In the genomic region with DNA sequence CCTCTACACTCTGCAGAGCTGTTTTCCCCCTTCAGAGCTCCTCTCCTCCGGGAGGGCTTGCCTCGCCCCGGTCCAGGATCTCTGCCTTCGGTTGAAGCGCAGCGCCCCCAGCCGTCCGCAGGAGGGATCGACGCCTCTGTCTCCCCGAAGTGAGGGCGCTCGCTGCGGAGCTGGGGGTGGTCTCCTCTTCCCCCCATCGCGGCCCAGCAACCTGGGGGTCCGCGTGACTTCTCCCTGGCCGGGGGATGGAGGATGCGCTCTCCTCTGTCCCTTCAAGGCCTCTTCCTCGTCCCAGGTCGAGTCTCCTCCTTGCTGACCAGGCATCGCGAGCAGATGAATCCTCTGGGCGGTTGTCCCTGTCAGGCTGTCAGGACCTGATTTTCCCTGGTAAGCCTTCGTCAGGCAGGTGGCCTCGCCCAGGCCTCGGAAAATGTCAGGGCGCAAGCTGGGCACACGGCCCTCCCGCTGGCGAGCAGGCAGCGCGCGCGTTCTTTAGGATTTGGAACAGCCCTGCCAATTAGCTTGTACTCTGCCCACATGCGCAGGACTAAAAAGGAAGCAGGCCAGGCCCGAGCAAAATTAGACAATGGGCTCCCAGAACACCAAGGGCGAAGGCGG, we compare ENCODE assay signal across 8 cellular contexts.
DNase-seq lines count a peak whose midpoint lies in the region; ATAC-seq and TF ChIP-seq lines count a peak whose summit lies in the region.

No MANE protein-coding gene starts in this region.

- H3K36me3 ChIP-seq in WERI-Rb-1 (no peaks in the 10 kb centered on the region), endodermal cell (ENCODE audit: control insufficient read depth, insufficient read depth, low read length) (no peaks in the 10 kb centered on the region), lung (ENCODE audit: control insufficient read depth in 2 of 2, insufficient read depth in 2 of 2, low read length in 2 of 2) (no peaks in the 10 kb centered on the region)
- no peaks in the 10 kb centered on the region for H3K36me3 ChIP-seq in effector memory CD4-positive, alpha-beta T cell (ENCODE audit: control insufficient read depth, insufficient read depth, low read length)

- H3K4me3 Mint-ChIP-seq in endodermal cell = peak overlapping the region; percentile 47

- H3K27ac ChIP-seq in WERI-Rb-1 = no peak overlapping the region
- no peak overlapping the region for H3K27ac ChIP-seq in endodermal cell (ENCODE audit: low read depth, low read length)
- H3K27ac ChIP-seq in lung (ENCODE audit: low read depth in 1 of 2, low read length in 1 of 2) = no peak overlapping the region
- H3K27ac ChIP-seq in effector memory CD4-positive, alpha-beta T cell (ENCODE audit: insufficient read depth, low read length, poor library complexity, severe bottlenecking) = no peak overlapping the region

- peak; percentile 98 for TF ChIP-seq CTCF in AG09309 (IDR thresholded peaks at IDR 0.05; ENCODE audit: control insufficient read depth, insufficient read depth, low read depth, low read length, missing control alignments)
- TF ChIP-seq CTCF in WERI-Rb-1 (IDR thresholded peaks at IDR 0.05; ENCODE audit: low read depth, low read length) = peak; percentile 95
- TF ChIP-seq CTCF in endodermal cell (conservative IDR thresholded peaks at IDR 0.05) = peak; percentile 99
- TF ChIP-seq CTCF in lung (IDR thresholded peaks at IDR 0.05; ENCODE audit: control extremely low read depth, extremely low read depth) = peak; percentile 46

- H3K27me3 Mint-ChIP-seq in endodermal cell (ENCODE audit: insufficient read depth) = peaks cover 15% of the 10 kb centered on the region

- no peaks in the 10 kb centered on the region for H3K27me3 ChIP-seq in WERI-Rb-1 (ENCODE audit: insufficient read depth, low read depth, severe bottlenecking)
- peaks cover 11% of the 10 kb centered on the region for H3K27me3 ChIP-seq in endodermal cell (ENCODE audit: control insufficient read depth, insufficient read depth, low read length, poor library complexity, severe bottlenecking)
- H3K27me3 ChIP-seq in lung (ENCODE audit: control insufficient read depth, insufficient read depth) = no peaks in the 10 kb centered on the region
- H3K27me3 ChIP-seq in effector memory CD4-positive, alpha-beta T cell (replicated peaks; ENCODE audit: control insufficient read depth, insufficient read depth, low read length, poor library complexity, severe bottlenecking) = peaks cover 11% of the 10 kb centered on the region

- H3K27ac Mint-ChIP-seq in endodermal cell = no peak overlapping the region

- WGBS in endodermal cell (ENCODE audit: insufficient coverage in 1 of 2, insufficient read length in 1 of 2), 2 experiments = 30 to 38% methylated on average over 30 to 40 of the region's 40 CpGs
- WGBS in lung, 2 donors = 26 to 31% methylated on average over 37 to 40 of the region's 40 CpGs

- ATAC-seq in GM18868 (IDR thresholded peaks at IDR 0.05; ENCODE audit: unreplicated experiment) (peak; percentile 89), lung (ENCODE audit: insufficient read depth, low FRiP score) (peak; percentile 78)

- DNase-seq in AG09309 (ENCODE audit: low read depth) = peak; percentile 8
- DNase-seq in Kasumi-1 (lab: John Stamatoyannopoulos, UW) = peak; percentile 55 to 65
- DNase-seq in WERI-Rb-1 = peak; percentile 86
- DNase-seq in endodermal cell = peak; percentile 95
- peak; percentile 66 for DNase-seq in lung (ENCODE audit: low spot score)
- DNase-seq in stimulated activated CD8-positive, alpha-beta memory T cell treated with anti-CD3 and anti-CD28 coated beads, Interleukin-12 subunit alpha, Interleukin-12 subunit beta, amount 100 ng/mL, for 24 hours (ENCODE audit: extremely low read depth) = peak; percentile 5
- no peak for DNase-seq in effector memory CD4-positive, alpha-beta T cell

- peaks cover 53% of the 10 kb centered on the region for H3K4me1 Mint-ChIP-seq in endodermal cell

- H3K9ac ChIP-seq in endodermal cell (ENCODE audit: extremely low read depth, low read length, poor library complexity, severe bottlenecking) = no peak overlapping the region

- H3K36me3 Mint-ChIP-seq in endodermal cell (ENCODE audit: low read depth) = no peaks in the 10 kb centered on the region

- H3K4me3 ChIP-seq in AG09309 (ENCODE audit: control insufficient read depth, low read depth, low read length) (peak overlapping the region; percentile 68), WERI-Rb-1 (ENCODE audit: low read depth, low read length) (peak overlapping the region; percentile 50), endodermal cell (ENCODE audit: low read length) (no peak overlapping the region), lung (no peak overlapping the region)
- H3K4me3 ChIP-seq in effector memory CD4-positive, alpha-beta T cell (ENCODE audit: insufficient read depth, low read depth, low read length, poor library complexity, severe bottlenecking) = no peak overlapping the region

- no peaks in the 10 kb centered on the region for H3K9me3 ChIP-seq in WERI-Rb-1 (ENCODE audit: severe bottlenecking)
- no peaks in the 10 kb centered on the region for H3K9me3 ChIP-seq in endodermal cell (ENCODE audit: control insufficient read depth, low read length)
- H3K9me3 ChIP-seq in lung (ENCODE audit: control insufficient read depth in 2 of 2, insufficient read depth in 1 of 2, low read length in 1 of 2) = no peaks in the 10 kb centered on the region
- H3K9me3 ChIP-seq in effector memory CD4-positive, alpha-beta T cell (ENCODE audit: control insufficient read depth, low read length) = no peaks in the 10 kb centered on the region

- H3K4me1 ChIP-seq in endodermal cell (ENCODE audit: control insufficient read depth, insufficient read depth, low read length) = peaks cover 13% of the 10 kb centered on the region
- peaks cover 0 to 3% of the 10 kb centered on the region in 2 donors for H3K4me1 ChIP-seq in lung (ENCODE audit: control insufficient read depth in 2 of 2, insufficient read depth in 2 of 2, low read length in 2 of 2)
- no peaks in the 10 kb centered on the region for H3K4me1 ChIP-seq in effector memory CD4-positive, alpha-beta T cell (ENCODE audit: control insufficient read depth, insufficient read depth, low read length, poor library complexity, severe bottlenecking)

- H3K9me3 Mint-ChIP-seq in endodermal cell = no peaks in the 10 kb centered on the region

Comparison
In these comparisons a context has a peak if more than half of its experiments do, and no peak if none do; other contexts are left out.
1. DNase-seq: peak in AG09309 (single experiment), Kasumi-1 (2 of 2), WERI-Rb-1 (single experiment), endodermal cell (single experiment), lung (single experiment) and stimulated activated CD8-positive, alpha-beta memory T cell treated with anti-CD3 and anti-CD28 coated beads, Interleukin-12 subunit alpha, Interleukin-12 subunit beta, amount 100 ng/mL, for 24 hours (single experiment); none in effector memory CD4-positive, alpha-beta T cell (0 of 3).
2. H3K4me3 ChIP-seq: peak in AG09309 (single experiment) and WERI-Rb-1 (single experiment); none in endodermal cell (single experiment), lung (single experiment) and effector memory CD4-positive, alpha-beta T cell (single experiment).
3. CTCF ChIP-seq: peak in every context shown above with its lines; median percentile 99 in endodermal cell; 98 in AG09309; 95 in WERI-Rb-1; 46 in lung.